8 cellular contexts compared by ENCODE assay signal in the genomic region with DNA sequence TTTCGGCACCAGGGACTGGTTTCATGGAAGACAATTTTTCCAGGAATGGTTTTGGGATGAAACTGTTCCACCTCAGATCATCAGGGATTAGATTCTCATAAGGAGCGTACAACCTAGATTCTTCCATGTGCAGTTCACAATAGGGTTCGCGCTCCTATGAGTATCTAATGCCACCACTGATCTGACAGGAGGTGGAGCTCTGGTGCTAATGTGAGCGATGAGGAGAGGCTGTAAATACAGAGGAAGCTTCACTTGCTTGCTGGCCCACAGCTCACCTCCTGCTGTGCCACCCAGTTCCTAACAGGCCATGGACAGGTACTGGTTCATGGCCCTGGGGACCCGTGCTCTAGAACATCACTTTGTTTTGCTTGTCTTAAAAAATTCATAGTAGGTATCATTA. TPM values are rescaled to one million over a fixed set of nuclear protein-coding genes. Genes with fewer than 3 reads are reported as not detected.
DNase-seq lines count a peak whose midpoint lies in the region; FAIRE-seq and TF ChIP-seq lines count a peak whose summit lies in the region.

No MANE protein-coding gene starts in this region.

- H3K9me3 ChIP-seq in effector memory CD4-positive, alpha-beta T cell (ENCODE audit: control insufficient read depth, low read length): no peaks in the 10 kb centered on the region

- H3K36me3 Mint-ChIP-seq in T-helper 2 cell treated with Interferon-gamma antibody and Interleukin-4, amounts not matched to agents 5 μg/mL and 100 μg/mL, for 36 hours (ENCODE audit: low read depth): no peaks in the 10 kb centered on the region

- H3K27ac ChIP-seq in effector memory CD4-positive, alpha-beta T cell (ENCODE audit: insufficient read depth, low read length, poor library complexity, severe bottlenecking): no peak overlapping the region

- H3K36me3 ChIP-seq in effector memory CD4-positive, alpha-beta T cell (ENCODE audit: control insufficient read depth, insufficient read depth, low read length): no peaks in the 10 kb centered on the region

- H3K4me3 ChIP-seq in effector memory CD4-positive, alpha-beta T cell (ENCODE audit: insufficient read depth, low read depth, low read length, poor library complexity, severe bottlenecking): no peak overlapping the region
- H3K4me3 ChIP-seq in retinal pigment epithelial cell (ENCODE audit: low read length): no peak overlapping the region

- peak; percentile 17 for DNase-seq in NCI-H2029 (lab: John Stamatoyannopoulos, UW)
- no peak for DNase-seq in NCI-H2029 treated with DMSO at 0.1 percent for 48 hours (lab: John Stamatoyannopoulos, UW)
- peak; percentile 26 for DNase-seq in HT1080 (ENCODE audit: low read depth)
- peak; percentile 24 for DNase-seq in T-helper 2 cell treated with Interferon-gamma antibody and Interleukin-4, amounts not matched to agents 5 μg/mL and 100 μg/mL, for 36 hours (ENCODE audit: low spot score)
- peak in 2 of 3 donors; percentile 2 to 13 for DNase-seq in effector memory CD4-positive, alpha-beta T cell
- no peak for DNase-seq in retinal pigment epithelial cell (ENCODE audit: low read depth)
- DNase-seq in urothelium cell line (ENCODE audit: low spot score): no peak
- DNase-seq in NCI-H2081 treated with DMSO at 0.1 percent for 48 hours (lab: John Stamatoyannopoulos, UW): no peak

- FAIRE-seq in urothelium cell line (lab: Jason Lieb, UNC): no peak

- H3K9me3 Mint-ChIP-seq in T-helper 2 cell treated with Interferon-gamma antibody and Interleukin-4, amounts not matched to agents 5 μg/mL and 100 μg/mL, for 36 hours: no peaks in the 10 kb centered on the region

- H3K27me3 Mint-ChIP-seq in T-helper 2 cell treated with Interferon-gamma antibody and Interleukin-4, amounts not matched to agents 5 μg/mL and 100 μg/mL, for 36 hours (ENCODE audit: low read depth): peaks cover 9% of the 10 kb centered on the region

- H3K4me3 Mint-ChIP-seq in T-helper 2 cell treated with Interferon-gamma antibody and Interleukin-4, amounts not matched to agents 5 μg/mL and 100 μg/mL, for 36 hours: no peak overlapping the region

- no peaks in the 10 kb centered on the region for H3K27me3 ChIP-seq in effector memory CD4-positive, alpha-beta T cell (replicated peaks; ENCODE audit: control insufficient read depth, insufficient read depth, low read length, poor library complexity, severe bottlenecking)

- TF ChIP-seq CTCF in retinal pigment epithelial cell (conservative IDR thresholded peaks at IDR 0.05; ENCODE audit: low read depth, low read length): peak; percentile 25

- H3K27ac Mint-ChIP-seq in T-helper 2 cell treated with Interferon-gamma antibody and Interleukin-4, amounts not matched to agents 5 μg/mL and 100 μg/mL, for 36 hours: no peak overlapping the region

- peaks cover 31% of the 10 kb centered on the region for H3K4me1 Mint-ChIP-seq in T-helper 2 cell treated with Interferon-gamma antibody and Interleukin-4, amounts not matched to agents 5 μg/mL and 100 μg/mL, for 36 hours (ENCODE audit: low read depth)

- H3K4me1 ChIP-seq in effector memory CD4-positive, alpha-beta T cell (ENCODE audit: control insufficient read depth, insufficient read depth, low read length, poor library complexity, severe bottlenecking): peaks cover 22% of the 10 kb centered on the region

RNA-seq across cellular contexts. Expression of gene AMPD3, which starts 41.8 kb away (rescaled TPM):
- 4.5 and 6.8 TPM in 2 replicates for total RNA-seq in HT1080 (2014; rRNA removed; shearing (Covaris generic))
- polyA plus RNA-seq in HT1080 (2015; cell fraction: cytosol; rRNA removed): 8.6 and 9.7 TPM in 2 replicates
- polyA plus RNA-seq in HT1080 (2015; cell fraction: nucleus; rRNA removed): 24.8 and 26.1 TPM in 2 replicates

Comparison
In these comparisons a context has a peak if more than half of its experiments do, and no peak if none do; other contexts are left out.
1. DNase-seq: peak in NCI-H2029 (single experiment), HT1080 (single experiment), T-helper 2 cell treated with Interferon-gamma antibody and Interleukin-4, amounts not matched to agents 5 μg/mL and 100 μg/mL, for 36 hours (single experiment) and effector memory CD4-positive, alpha-beta T cell (2 of 3); none in NCI-H2029 treated with DMSO at 0.1 percent for 48 hours (single experiment), retinal pigment epithelial cell (single experiment), urothelium cell line (single experiment) and NCI-H2081 treated with DMSO at 0.1 percent for 48 hours (single experiment).